In the genomic region with DNA sequence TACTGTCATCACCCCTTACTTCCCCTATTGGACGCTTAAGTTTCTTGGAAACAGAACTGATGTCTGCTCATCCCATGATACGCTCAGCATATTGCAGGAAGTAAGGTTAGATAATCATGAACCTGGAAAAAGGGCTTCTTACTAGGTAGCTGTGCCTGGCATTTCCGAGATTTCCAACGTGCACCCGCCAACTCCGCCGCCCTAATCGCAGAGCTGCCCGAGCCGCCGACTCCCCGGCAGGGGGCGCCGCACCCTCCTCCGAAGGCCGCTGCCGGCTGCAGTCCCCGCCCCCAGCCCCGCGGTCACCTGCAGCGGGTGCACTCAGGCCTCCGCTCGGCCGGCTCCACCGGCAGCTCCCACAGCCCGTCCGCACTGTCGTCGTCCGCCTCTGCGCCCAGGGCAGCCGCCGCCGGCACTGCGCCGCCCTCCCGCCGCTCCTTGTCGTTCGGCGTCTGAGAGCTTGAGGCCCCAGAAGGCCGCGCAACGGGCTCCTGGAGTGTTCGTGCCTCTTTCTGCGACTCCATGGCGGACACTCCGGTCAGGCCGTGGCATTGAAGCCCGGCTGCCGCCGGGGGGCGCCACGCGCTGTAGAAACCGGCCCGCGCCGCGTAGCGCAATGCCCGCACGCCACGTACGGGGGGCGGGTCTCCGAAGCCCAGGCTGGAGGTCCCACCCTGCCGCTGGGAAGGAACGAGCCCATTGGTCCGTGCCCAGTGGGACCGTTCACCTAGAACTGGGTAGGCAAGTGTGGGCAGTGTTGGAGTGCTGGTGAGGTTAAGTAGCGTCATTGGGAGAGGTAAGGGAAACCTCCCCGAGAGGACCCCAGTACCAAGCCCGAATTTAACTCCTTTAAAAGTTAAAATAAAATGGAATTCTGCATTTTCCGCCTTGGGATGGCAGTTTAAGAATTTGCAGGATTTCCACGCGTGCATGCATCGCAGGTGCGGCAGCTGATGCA, we compare ENCODE assay signal across 1 cellular context.
TF ChIP-seq lines count a peak whose summit lies in the region.

A gene with protein sequence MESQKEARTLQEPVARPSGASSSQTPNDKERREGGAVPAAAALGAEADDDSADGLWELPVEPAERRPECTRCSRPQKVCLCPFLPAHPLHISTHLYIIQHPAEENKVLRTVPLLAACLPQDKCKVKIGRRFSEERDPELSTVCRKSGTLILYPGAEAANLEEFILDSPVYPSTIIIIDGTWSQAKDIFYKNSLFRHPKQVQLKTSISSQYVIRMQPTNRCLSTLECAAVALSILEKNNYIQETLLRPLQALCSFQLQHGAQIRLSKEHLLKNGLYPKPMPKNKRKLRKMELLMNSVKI (minus strand): TSS at position 560 of the 958 bp plus-strand sequence. CDS start 36 bp downstream, at position 524.

TF ChIP-seq in K562, 482 proteins besides CTCF, POLR2A, EP300 and RAD21 (continued from another document and continues in another):
- no peak for TF ChIP-seq MAFG (tag; conservative IDR thresholded peaks at IDR 0.05)
- no peak for TF ChIP-seq ZSCAN32 (CRISPR knock-in tag; IDR thresholded peaks at IDR 0.05)
- TF ChIP-seq, protein P1, sequence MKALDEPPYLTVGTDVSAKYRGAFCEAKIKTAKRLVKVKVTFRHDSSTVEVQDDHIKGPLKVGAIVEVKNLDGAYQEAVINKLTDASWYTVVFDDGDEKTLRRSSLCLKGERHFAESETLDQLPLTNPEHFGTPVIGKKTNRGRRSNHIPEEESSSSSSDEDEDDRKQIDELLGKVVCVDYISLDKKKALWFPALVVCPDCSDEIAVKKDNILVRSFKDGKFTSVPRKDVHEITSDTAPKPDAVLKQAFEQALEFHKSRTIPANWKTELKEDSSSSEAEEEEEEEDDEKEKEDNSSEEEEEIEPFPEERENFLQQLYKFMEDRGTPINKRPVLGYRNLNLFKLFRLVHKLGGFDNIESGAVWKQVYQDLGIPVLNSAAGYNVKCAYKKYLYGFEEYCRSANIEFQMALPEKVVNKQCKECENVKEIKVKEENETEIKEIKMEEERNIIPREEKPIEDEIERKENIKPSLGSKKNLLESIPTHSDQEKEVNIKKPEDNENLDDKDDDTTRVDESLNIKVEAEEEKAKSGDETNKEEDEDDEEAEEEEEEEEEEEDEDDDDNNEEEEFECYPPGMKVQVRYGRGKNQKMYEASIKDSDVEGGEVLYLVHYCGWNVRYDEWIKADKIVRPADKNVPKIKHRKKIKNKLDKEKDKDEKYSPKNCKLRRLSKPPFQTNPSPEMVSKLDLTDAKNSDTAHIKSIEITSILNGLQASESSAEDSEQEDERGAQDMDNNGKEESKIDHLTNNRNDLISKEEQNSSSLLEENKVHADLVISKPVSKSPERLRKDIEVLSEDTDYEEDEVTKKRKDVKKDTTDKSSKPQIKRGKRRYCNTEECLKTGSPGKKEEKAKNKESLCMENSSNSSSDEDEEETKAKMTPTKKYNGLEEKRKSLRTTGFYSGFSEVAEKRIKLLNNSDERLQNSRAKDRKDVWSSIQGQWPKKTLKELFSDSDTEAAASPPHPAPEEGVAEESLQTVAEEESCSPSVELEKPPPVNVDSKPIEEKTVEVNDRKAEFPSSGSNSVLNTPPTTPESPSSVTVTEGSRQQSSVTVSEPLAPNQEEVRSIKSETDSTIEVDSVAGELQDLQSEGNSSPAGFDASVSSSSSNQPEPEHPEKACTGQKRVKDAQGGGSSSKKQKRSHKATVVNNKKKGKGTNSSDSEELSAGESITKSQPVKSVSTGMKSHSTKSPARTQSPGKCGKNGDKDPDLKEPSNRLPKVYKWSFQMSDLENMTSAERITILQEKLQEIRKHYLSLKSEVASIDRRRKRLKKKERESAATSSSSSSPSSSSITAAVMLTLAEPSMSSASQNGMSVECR (CRISPR knock-in tag; IDR thresholded peaks at IDR 0.05) = peak; percentile 89
- no peak for TF ChIP-seq ZNF699 (CRISPR knock-in tag; IDR thresholded peaks at IDR 0.05; ENCODE audit: insufficient replicate concordance)
- TF ChIP-seq GABPB2 (CRISPR knock-in tag; conservative IDR thresholded peaks at IDR 0.05) = no peak
- TF ChIP-seq, protein P2, sequence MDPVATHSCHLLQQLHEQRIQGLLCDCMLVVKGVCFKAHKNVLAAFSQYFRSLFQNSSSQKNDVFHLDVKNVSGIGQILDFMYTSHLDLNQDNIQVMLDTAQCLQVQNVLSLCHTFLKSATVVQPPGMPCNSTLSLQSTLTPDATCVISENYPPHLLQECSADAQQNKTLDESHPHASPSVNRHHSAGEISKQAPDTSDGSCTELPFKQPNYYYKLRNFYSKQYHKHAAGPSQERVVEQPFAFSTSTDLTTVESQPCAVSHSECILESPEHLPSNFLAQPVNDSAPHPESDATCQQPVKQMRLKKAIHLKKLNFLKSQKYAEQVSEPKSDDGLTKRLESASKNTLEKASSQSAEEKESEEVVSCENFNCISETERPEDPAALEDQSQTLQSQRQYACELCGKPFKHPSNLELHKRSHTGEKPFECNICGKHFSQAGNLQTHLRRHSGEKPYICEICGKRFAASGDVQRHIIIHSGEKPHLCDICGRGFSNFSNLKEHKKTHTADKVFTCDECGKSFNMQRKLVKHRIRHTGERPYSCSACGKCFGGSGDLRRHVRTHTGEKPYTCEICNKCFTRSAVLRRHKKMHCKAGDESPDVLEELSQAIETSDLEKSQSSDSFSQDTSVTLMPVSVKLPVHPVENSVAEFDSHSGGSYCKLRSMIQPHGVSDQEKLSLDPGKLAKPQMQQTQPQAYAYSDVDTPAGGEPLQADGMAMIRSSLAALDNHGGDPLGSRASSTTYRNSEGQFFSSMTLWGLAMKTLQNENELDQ (CRISPR knock-in tag; IDR thresholded peaks at IDR 0.05; ENCODE audit: borderline replicate concordance) = 0 out of 2 replicates have a peak, but pooled peaks have one; percentile 56
- TF ChIP-seq GTF2A2 (tag; IDR thresholded peaks at IDR 0.05) = no peak
- TF ChIP-seq ZNF282 (CRISPR knock-in tag; IDR thresholded peaks at IDR 0.05) = no peak
- TF ChIP-seq, protein P3, sequence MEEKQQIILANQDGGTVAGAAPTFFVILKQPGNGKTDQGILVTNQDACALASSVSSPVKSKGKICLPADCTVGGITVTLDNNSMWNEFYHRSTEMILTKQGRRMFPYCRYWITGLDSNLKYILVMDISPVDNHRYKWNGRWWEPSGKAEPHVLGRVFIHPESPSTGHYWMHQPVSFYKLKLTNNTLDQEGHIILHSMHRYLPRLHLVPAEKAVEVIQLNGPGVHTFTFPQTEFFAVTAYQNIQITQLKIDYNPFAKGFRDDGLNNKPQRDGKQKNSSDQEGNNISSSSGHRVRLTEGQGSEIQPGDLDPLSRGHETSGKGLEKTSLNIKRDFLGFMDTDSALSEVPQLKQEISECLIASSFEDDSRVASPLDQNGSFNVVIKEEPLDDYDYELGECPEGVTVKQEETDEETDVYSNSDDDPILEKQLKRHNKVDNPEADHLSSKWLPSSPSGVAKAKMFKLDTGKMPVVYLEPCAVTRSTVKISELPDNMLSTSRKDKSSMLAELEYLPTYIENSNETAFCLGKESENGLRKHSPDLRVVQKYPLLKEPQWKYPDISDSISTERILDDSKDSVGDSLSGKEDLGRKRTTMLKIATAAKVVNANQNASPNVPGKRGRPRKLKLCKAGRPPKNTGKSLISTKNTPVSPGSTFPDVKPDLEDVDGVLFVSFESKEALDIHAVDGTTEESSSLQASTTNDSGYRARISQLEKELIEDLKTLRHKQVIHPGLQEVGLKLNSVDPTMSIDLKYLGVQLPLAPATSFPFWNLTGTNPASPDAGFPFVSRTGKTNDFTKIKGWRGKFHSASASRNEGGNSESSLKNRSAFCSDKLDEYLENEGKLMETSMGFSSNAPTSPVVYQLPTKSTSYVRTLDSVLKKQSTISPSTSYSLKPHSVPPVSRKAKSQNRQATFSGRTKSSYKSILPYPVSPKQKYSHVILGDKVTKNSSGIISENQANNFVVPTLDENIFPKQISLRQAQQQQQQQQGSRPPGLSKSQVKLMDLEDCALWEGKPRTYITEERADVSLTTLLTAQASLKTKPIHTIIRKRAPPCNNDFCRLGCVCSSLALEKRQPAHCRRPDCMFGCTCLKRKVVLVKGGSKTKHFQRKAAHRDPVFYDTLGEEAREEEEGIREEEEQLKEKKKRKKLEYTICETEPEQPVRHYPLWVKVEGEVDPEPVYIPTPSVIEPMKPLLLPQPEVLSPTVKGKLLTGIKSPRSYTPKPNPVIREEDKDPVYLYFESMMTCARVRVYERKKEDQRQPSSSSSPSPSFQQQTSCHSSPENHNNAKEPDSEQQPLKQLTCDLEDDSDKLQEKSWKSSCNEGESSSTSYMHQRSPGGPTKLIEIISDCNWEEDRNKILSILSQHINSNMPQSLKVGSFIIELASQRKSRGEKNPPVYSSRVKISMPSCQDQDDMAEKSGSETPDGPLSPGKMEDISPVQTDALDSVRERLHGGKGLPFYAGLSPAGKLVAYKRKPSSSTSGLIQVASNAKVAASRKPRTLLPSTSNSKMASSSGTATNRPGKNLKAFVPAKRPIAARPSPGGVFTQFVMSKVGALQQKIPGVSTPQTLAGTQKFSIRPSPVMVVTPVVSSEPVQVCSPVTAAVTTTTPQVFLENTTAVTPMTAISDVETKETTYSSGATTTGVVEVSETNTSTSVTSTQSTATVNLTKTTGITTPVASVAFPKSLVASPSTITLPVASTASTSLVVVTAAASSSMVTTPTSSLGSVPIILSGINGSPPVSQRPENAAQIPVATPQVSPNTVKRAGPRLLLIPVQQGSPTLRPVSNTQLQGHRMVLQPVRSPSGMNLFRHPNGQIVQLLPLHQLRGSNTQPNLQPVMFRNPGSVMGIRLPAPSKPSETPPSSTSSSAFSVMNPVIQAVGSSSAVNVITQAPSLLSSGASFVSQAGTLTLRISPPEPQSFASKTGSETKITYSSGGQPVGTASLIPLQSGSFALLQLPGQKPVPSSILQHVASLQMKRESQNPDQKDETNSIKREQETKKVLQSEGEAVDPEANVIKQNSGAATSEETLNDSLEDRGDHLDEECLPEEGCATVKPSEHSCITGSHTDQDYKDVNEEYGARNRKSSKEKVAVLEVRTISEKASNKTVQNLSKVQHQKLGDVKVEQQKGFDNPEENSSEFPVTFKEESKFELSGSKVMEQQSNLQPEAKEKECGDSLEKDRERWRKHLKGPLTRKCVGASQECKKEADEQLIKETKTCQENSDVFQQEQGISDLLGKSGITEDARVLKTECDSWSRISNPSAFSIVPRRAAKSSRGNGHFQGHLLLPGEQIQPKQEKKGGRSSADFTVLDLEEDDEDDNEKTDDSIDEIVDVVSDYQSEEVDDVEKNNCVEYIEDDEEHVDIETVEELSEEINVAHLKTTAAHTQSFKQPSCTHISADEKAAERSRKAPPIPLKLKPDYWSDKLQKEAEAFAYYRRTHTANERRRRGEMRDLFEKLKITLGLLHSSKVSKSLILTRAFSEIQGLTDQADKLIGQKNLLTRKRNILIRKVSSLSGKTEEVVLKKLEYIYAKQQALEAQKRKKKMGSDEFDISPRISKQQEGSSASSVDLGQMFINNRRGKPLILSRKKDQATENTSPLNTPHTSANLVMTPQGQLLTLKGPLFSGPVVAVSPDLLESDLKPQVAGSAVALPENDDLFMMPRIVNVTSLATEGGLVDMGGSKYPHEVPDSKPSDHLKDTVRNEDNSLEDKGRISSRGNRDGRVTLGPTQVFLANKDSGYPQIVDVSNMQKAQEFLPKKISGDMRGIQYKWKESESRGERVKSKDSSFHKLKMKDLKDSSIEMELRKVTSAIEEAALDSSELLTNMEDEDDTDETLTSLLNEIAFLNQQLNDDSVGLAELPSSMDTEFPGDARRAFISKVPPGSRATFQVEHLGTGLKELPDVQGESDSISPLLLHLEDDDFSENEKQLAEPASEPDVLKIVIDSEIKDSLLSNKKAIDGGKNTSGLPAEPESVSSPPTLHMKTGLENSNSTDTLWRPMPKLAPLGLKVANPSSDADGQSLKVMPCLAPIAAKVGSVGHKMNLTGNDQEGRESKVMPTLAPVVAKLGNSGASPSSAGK (IDR thresholded peaks at IDR 0.05) = no peak
- peak; percentile 60 for TF ChIP-seq CREB1 (IDR thresholded peaks at IDR 0.05)
- TF ChIP-seq CREB1 (CRISPR knock-in tag; IDR thresholded peaks at IDR 0.05) = peak; percentile 82
- TF ChIP-seq, protein P4, sequence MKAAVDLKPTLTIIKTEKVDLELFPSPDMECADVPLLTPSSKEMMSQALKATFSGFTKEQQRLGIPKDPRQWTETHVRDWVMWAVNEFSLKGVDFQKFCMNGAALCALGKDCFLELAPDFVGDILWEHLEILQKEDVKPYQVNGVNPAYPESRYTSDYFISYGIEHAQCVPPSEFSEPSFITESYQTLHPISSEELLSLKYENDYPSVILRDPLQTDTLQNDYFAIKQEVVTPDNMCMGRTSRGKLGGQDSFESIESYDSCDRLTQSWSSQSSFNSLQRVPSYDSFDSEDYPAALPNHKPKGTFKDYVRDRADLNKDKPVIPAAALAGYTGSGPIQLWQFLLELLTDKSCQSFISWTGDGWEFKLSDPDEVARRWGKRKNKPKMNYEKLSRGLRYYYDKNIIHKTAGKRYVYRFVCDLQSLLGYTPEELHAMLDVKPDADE (conservative IDR thresholded peaks at IDR 0.05; ENCODE audit: control insufficient read depth, low read depth, low read length) = no peak; the same call in none of the 2 replicates
- TF ChIP-seq MCM2 (IDR thresholded peaks at IDR 0.05; ENCODE audit: low read depth) = no peak
- no peak for TF ChIP-seq RAD51 (IDR thresholded peaks at IDR 0.05; ENCODE audit: borderline replicate concordance, low read depth)
- no peak for TF ChIP-seq TGIF2 (CRISPR knock-in tag; IDR thresholded peaks at IDR 0.05)
- TF ChIP-seq, protein P5, sequence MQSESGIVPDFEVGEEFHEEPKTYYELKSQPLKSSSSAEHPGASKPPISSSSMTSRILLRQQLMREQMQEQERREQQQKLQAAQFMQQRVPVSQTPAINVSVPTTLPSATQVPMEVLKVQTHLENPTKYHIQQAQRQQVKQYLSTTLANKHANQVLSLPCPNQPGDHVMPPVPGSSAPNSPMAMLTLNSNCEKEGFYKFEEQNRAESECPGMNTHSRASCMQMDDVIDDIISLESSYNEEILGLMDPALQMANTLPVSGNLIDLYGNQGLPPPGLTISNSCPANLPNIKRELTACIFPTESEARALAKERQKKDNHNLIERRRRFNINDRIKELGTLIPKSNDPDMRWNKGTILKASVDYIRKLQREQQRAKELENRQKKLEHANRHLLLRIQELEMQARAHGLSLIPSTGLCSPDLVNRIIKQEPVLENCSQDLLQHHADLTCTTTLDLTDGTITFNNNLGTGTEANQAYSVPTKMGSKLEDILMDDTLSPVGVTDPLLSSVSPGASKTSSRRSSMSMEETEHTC (IDR thresholded peaks at IDR 0.05) = 0 out of 2 replicates have a peak, but pooled peaks have one; percentile 42
- no peak for TF ChIP-seq ZFP30 (CRISPR knock-in tag; IDR thresholded peaks at IDR 0.05; ENCODE audit: borderline replicate concordance)
- TF ChIP-seq SRSF1 (IDR thresholded peaks at IDR 0.05; ENCODE audit: low read depth, low read length) = no peak
- TF ChIP-seq KLF13 (tag; IDR thresholded peaks at IDR 0.05; ENCODE audit: borderline replicate concordance, low read depth) = no peak
- peak; percentile 19; the same call in 1 of the 2 replicates for TF ChIP-seq CEBPG (CRISPR knock-in tag; IDR thresholded peaks at IDR 0.05)
- TF ChIP-seq CEBPG (tag; conservative IDR thresholded peaks at IDR 0.05 in 1 of 2, IDR thresholded peaks at IDR 0.05 in 1 of 2) = no peak
- TF ChIP-seq RBM15 (IDR thresholded peaks at IDR 0.05; ENCODE audit: insufficient read depth, low read length) = no peak
